Comparison of ENCODE assay signal across 2 cellular contexts in genomic region chr5:31731016-31731415, GRCh38.
TF ChIP-seq lines count a peak whose summit lies in the region.

No MANE protein-coding gene starts in this region.

TF ChIP-seq in GM23338, 12 proteins besides CTCF, POLR2A, EP300 and RAD21:
- TF ChIP-seq JUNB (IDR thresholded peaks at IDR 0.05; ENCODE audit: unreplicated experiment) (no peak), NANOG (IDR thresholded peaks at IDR 0.05; ENCODE audit: borderline replicate concordance) (peak; percentile 88)

TF ChIP-seq in H1, 55 proteins besides CTCF, POLR2A, EP300 and RAD21:
- no peak for TF ChIP-seq SIX5 (IDR thresholded peaks at IDR 0.05; ENCODE audit: low read depth, low read length)
- TF ChIP-seq CTBP2 (IDR thresholded peaks at IDR 0.05; ENCODE audit: borderline replicate concordance, insufficient read depth, insufficient read length, low read length): no peak
- TF ChIP-seq TCF12 (IDR thresholded peaks at IDR 0.05; ENCODE audit: low read depth, low read length): no peak
- TF ChIP-seq MAFK (IDR thresholded peaks at IDR 0.05; ENCODE audit: low read depth, low read length): no peak
- no peak for TF ChIP-seq TAF1 (IDR thresholded peaks at IDR 0.05; ENCODE audit: low read depth, low read length)
- TF ChIP-seq NRF1 (IDR thresholded peaks at IDR 0.05; ENCODE audit: low read depth, low read length): no peak
- no peak for TF ChIP-seq CBX5 (IDR thresholded peaks at IDR 0.05; ENCODE audit: low read depth, low read length)
- no peak for TF ChIP-seq BCL11A (IDR thresholded peaks at IDR 0.05; ENCODE audit: low read depth in 2 of 2, low read length in 2 of 2)
- TF ChIP-seq SP4 (IDR thresholded peaks at IDR 0.05; ENCODE audit: low read length): no peak
- TF ChIP-seq RXRA (IDR thresholded peaks at IDR 0.05; ENCODE audit: insufficient read depth, low read depth, low read length): no peak
- no peak for TF ChIP-seq POU5F1 (IDR thresholded peaks at IDR 0.05; ENCODE audit: low read depth, low read length)
- no peak for TF ChIP-seq TAF7 (optimal IDR thresholded peaks at IDR 0.05; ENCODE audit: borderline replicate concordance, low read depth, low read length)
- TF ChIP-seq FOSL1 (IDR thresholded peaks at IDR 0.05; ENCODE audit: insufficient read depth, low read depth, low read length): no peak
- no peak for TF ChIP-seq ATF2 (IDR thresholded peaks at IDR 0.05; ENCODE audit: low read length)
- TF ChIP-seq CEBPB (IDR thresholded peaks at IDR 0.05; ENCODE audit: low read depth, low read length): no peak
- TF ChIP-seq CHD1 (IDR thresholded peaks at IDR 0.05; ENCODE audit: low read depth, low read length): no peak
- TF ChIP-seq ATF3 (IDR thresholded peaks at IDR 0.05; ENCODE audit: insufficient read depth, low read depth, low read length): no peak
- TF ChIP-seq E2F6 (IDR thresholded peaks at IDR 0.05): no peak
